ENCODE assay signal across 26 cellular contexts in genomic region chr12:40181490-40181889, GRCh38. TPM values are rescaled to one million over a fixed set of nuclear protein-coding genes. Genes with fewer than 3 reads are reported as not detected.
"Had no signal": no experiment of that assay in that cellular context is flagged by ENCODE, and none has a peak within 500 bp of the region (broad histone marks: within the 10 kb centered on the region; RNA-seq: fewer than 3 reads in every experiment).

No MANE protein-coding gene starts in this region.

- H3K4me1 ChIP-seq: colonic mucosa, gastrocnemius medialis, heart left ventricle had no signal

- H3K9me3 Mint-ChIP-seq: activated CD8-positive, alpha-beta T cell treated with anti-CD3 and anti-CD28 coated beads for 36 hours; activated T-cell treated with anti-CD3 and anti-CD28 coated beads, Interleukin-2, amount 50 U/mL, for 4 hours; activated T-helper 17 cell treated with anti-CD3 and anti-CD28 coated beads, Interleukin-2, amount 50 U/mL, for 72 hours had no signal

- H3K9me3 ChIP-seq: colonic mucosa, gastrocnemius medialis had no signal

- H3K27ac ChIP-seq: brain microvascular endothelial cell, colonic mucosa, gastrocnemius medialis, heart left ventricle, WERI-Rb-1 had no signal

- H3K4me3 Mint-ChIP-seq: activated B cell treated with CpG ODN at 0.5 μM for 24 hours; activated CD8-positive, alpha-beta T cell treated with anti-CD3 and anti-CD28 coated beads for 36 hours; activated naive CD8-positive, alpha-beta T cell; activated T-cell treated with anti-CD3 and anti-CD28 coated beads, Interleukin-2, amount 50 U/mL, for 4 hours; activated T-helper 17 cell treated with anti-CD3 and anti-CD28 coated beads, Interleukin-2, amount 50 U/mL, for 72 hours; endodermal cell had no signal

- H3K36me3 Mint-ChIP-seq: activated naive CD8-positive, alpha-beta T cell had no signal

- H3K27ac Mint-ChIP-seq: activated B cell treated with CpG ODN at 0.5 μM for 24 hours; activated CD8-positive, alpha-beta T cell treated with anti-CD3 and anti-CD28 coated beads for 36 hours; activated naive CD8-positive, alpha-beta T cell; activated T-helper 17 cell treated with anti-CD3 and anti-CD28 coated beads, Interleukin-2, amount 50 U/mL, for 72 hours; endodermal cell had no signal

- H3K27me3 Mint-ChIP-seq: activated B cell treated with CpG ODN at 0.5 μM for 24 hours; activated CD8-positive, alpha-beta T cell treated with anti-CD3 and anti-CD28 coated beads for 36 hours; activated naive CD8-positive, alpha-beta T cell; activated T-helper 17 cell treated with anti-CD3 and anti-CD28 coated beads, Interleukin-2, amount 50 U/mL, for 72 hours had no signal

- H3K27me3 ChIP-seq: brain microvascular endothelial cell, colonic mucosa, gastrocnemius medialis, heart left ventricle had no signal

- H3K36me3 ChIP-seq: brain microvascular endothelial cell, colonic mucosa, gastrocnemius medialis, heart left ventricle, WERI-Rb-1 had no signal

- H3K4me1 Mint-ChIP-seq: activated B cell treated with CpG ODN at 0.5 μM for 24 hours had no signal

- H3K4me3 ChIP-seq: colonic mucosa, gastrocnemius medialis, heart left ventricle had no signal

- DNase-seq: activated B cell treated with CpG ODN at 0.5 μM for 24 hours; activated CD4-positive, alpha-beta T cell treated with anti-CD3 and anti-CD28 coated beads for 48 hours; activated CD4-positive, alpha-beta T cell treated with anti-CD3 and anti-CD28 coated beads, Interleukin-2, amount 50 U/mL, for 1 hour; activated CD4-positive, alpha-beta T cell treated with anti-CD3 and anti-CD28 coated beads, Interleukin-2, amount 50 U/mL, for 48 hours; activated CD8-positive, alpha-beta memory T cell treated with anti-CD3 and anti-CD28 coated beads for 24 hours; activated CD8-positive, alpha-beta T cell treated with anti-CD3 and anti-CD28 coated beads for 36 hours; activated effector memory CD4-positive, alpha-beta T cell treated with Interleukin-2 at 50 U/mL for 16 hours; activated gamma-delta T cell treated with Interleukin-2 at 50 U/mL for 16 hours; activated naive CD4-positive, alpha-beta T cell treated with anti-CD3 and anti-CD28 coated beads, Interleukin-2, amount 50 U/mL, for 16 hours; activated naive CD4-positive, alpha-beta T cell treated with Interleukin-2 at 50 U/mL for 16 hours; activated T-cell treated with anti-CD3 and anti-CD28 coated beads, Interleukin-2, amount 50 U/mL, for 4 hours; amniotic stem cell; anterior cingulate cortex; brain microvascular endothelial cell; cerebellar nuclear complex; colonic mucosa; effector CD8-positive, alpha-beta T cell; endodermal cell; foreskin fibroblast; gastrocnemius medialis; heart left ventricle; T1000; WERI-Rb-1 had no signal

RNA-seq across cellular contexts. Expression of gene LRRK2, which starts 43.3 kb away (rescaled TPM):
- total RNA-seq: T-helper 1 cell treated with Interleukin-12 subunit alpha and Interleukin-12 subunit beta and Interleukin-4 antibody, amounts not matched to agents 30 ng/mL and 1 ng/mL, for 36 hours had no signal
